8 cellular contexts compared by ENCODE assay signal in genomic region chr19:58154679-58155648, GRCh38.
DNase-seq lines count a peak whose midpoint lies in the region; ATAC-seq and TF ChIP-seq lines count a peak whose summit lies in the region.

No MANE protein-coding gene starts in this region.

- H3K27ac ChIP-seq in 22Rv1 = peak overlapping the region; percentile 59

- ATAC-seq in GM18508 (IDR thresholded peaks at IDR 0.05; ENCODE audit: insufficient read depth, unreplicated experiment) (peak; percentile 60), HG03045 (IDR thresholded peaks at IDR 0.05; ENCODE audit: unreplicated experiment) (peak; percentile 54)

- peak; percentile 86 for TF ChIP-seq CTCF in 22Rv1 (IDR thresholded peaks at IDR 0.05)

- peak; percentile 100 for DNase-seq in NCI-H2227 (lab: John Stamatoyannopoulos, UW; ENCODE audit: unreplicated experiment)
- peak; percentile 99 for DNase-seq in activated CD4-positive, alpha-beta T cell treated with anti-CD3 and anti-CD28 coated beads, Interleukin-2, amount 50 U/mL, for 1 hour
- DNase-seq in dedifferentiated amniotic fluid mesenchymal stem cell (ENCODE audit: extremely low spot score) = peak; percentile 89
- peak; percentile 98 for DNase-seq in left kidney (ENCODE audit: low read depth, low spot score)
- peak; percentile 99 for DNase-seq in stimulated activated CD4-positive, alpha-beta T cell treated with anti-CD3 and anti-CD28 coated beads, Interleukin-1b, Interleukin-23, amount 100 ng/mL, for 4 hours (ENCODE audit: low read depth in 2 of 2)

Comparison
In these comparisons a context has a peak if more than half of its experiments do, and no peak if none do; other contexts are left out.
1. Peak in every context shown above with its lines: DNase-seq, ATAC-seq and H3K27ac ChIP-seq.